ENCODE assay signal across 8 cellular contexts in genomic region chr18:54222922-54223567, GRCh38. TPM values are rescaled to one million over a fixed set of nuclear protein-coding genes. Genes with fewer than 3 reads are reported as not detected.
A peak's percentile ranks its signal among the peaks of the same experiment; 100 is the strongest.
DNase-seq lines count a peak whose midpoint lies in the region; ATAC-seq and TF ChIP-seq lines count a peak whose summit lies in the region.

No MANE protein-coding gene starts in this region.

- no peaks in the 10 kb centered on the region for H3F3A ChIP-seq in neural cell (ENCODE audit: insufficient read depth, low read length, poor library complexity, severe bottlenecking)

- DNase-seq in CD4-positive, alpha-beta memory T cell, result peak; percentile 75 to 84 (median 79)
- DNase-seq in GM19238 (ENCODE audit: insufficient read length, low spot score) (peak; percentile 11), choroid plexus epithelial cell (ENCODE audit: low read depth) (no peak), cerebellum (ENCODE audit: low spot score) (no peak), RKO (ENCODE audit: low spot score) (no peak)

- H3K27ac Mint-ChIP-seq in CD4-positive, alpha-beta memory T cell, result peak overlapping the region; percentile 93 to 98 (median 96)
- H3K27ac Mint-ChIP-seq in T-helper 1 cell treated with Interleukin-12 subunit alpha and Interleukin-12 subunit beta and Interleukin-4 antibody, amounts not matched to agents 30 μg/mL and 1 μg/mL, for 36 hours, result peak overlapping the region; percentile 95

- no peaks in the 10 kb centered on the region for H3K9me3 ChIP-seq in CD4-positive, alpha-beta memory T cell (ENCODE audit: control insufficient read depth in 1 of 2, low read length in 2 of 2)
- H3K9me3 ChIP-seq in neural cell (ENCODE audit: low read length), result no peaks in the 10 kb centered on the region

- TF ChIP-seq CTCF in choroid plexus epithelial cell (conservative IDR thresholded peaks at IDR 0.05; ENCODE audit: low read depth, low read length), result peak; percentile 41
- peak; percentile 49 for TF ChIP-seq CTCF in neural cell (IDR thresholded peaks at IDR 0.05; ENCODE audit: poor library complexity, severe bottlenecking)

- H3K4me1 Mint-ChIP-seq in CD4-positive, alpha-beta memory T cell, result peaks cover 36 to 60% (median 49%) of the 10 kb centered on the region in 4 donors
- peaks cover 39% of the 10 kb centered on the region for H3K4me1 Mint-ChIP-seq in T-helper 1 cell treated with Interleukin-12 subunit alpha and Interleukin-12 subunit beta and Interleukin-4 antibody, amounts not matched to agents 30 μg/mL and 1 μg/mL, for 36 hours (ENCODE audit: low read depth)

- no peak overlapping the region for H2AFZ ChIP-seq in neural cell (ENCODE audit: low read depth, low read length)

- no peak for TF ChIP-seq EP300 in neural cell (conservative IDR thresholded peaks at IDR 0.05; ENCODE audit: poor library complexity, severe bottlenecking)

- H3K27ac ChIP-seq in CD4-positive, alpha-beta memory T cell (ENCODE audit: low read depth, low read length), result peak overlapping the region; percentile 52
- no peak overlapping the region for H3K27ac ChIP-seq in neural cell (ENCODE audit: low read length)

- H3K4me2 ChIP-seq in neural cell (ENCODE audit: low read length), result peak overlapping the region; percentile 98

- H3K79me2 ChIP-seq in neural cell (replicated peaks; ENCODE audit: insufficient read depth, low read length), result peaks cover 47% of the 10 kb centered on the region

- peak overlapping the region; percentile 3 to 51 for H3K4me3 ChIP-seq in CD4-positive, alpha-beta memory T cell (ENCODE audit: low read length in 2 of 2)
- peak overlapping the region; percentile 71 for H3K4me3 ChIP-seq in choroid plexus epithelial cell (ENCODE audit: low read depth, low read length)
- peak overlapping the region; percentile 79 for H3K4me3 ChIP-seq in neural cell (ENCODE audit: low read length)

- peak overlapping the region; percentile 64 for H3K9ac ChIP-seq in neural cell (ENCODE audit: low read length)

- H3K9me3 Mint-ChIP-seq in CD4-positive, alpha-beta memory T cell, result peaks cover 0 to 4% (median 0%) of the 10 kb centered on the region in 8 donors
- no peaks in the 10 kb centered on the region for H3K9me3 Mint-ChIP-seq in T-helper 1 cell treated with Interleukin-12 subunit alpha and Interleukin-12 subunit beta and Interleukin-4 antibody, amounts not matched to agents 30 μg/mL and 1 μg/mL, for 36 hours

- no peaks in the 10 kb centered on the region for H3K27me3 Mint-ChIP-seq in CD4-positive, alpha-beta memory T cell
- H3K27me3 Mint-ChIP-seq in T-helper 1 cell treated with Interleukin-12 subunit alpha and Interleukin-12 subunit beta and Interleukin-4 antibody, amounts not matched to agents 30 μg/mL and 1 μg/mL, for 36 hours (ENCODE audit: low read depth), result no peaks in the 10 kb centered on the region

- H4K20me1 ChIP-seq in neural cell (ENCODE audit: insufficient read depth), result no peaks in the 10 kb centered on the region

- H3K27me3 ChIP-seq in CD4-positive, alpha-beta memory T cell (ENCODE audit: insufficient read depth, low read length), result no peaks in the 10 kb centered on the region
- H3K27me3 ChIP-seq in neural cell (ENCODE audit: insufficient read depth, low read depth, low read length), result no peaks in the 10 kb centered on the region

- POLR2A ChIA-PET in CD4-positive, alpha-beta memory T cell (lab: Charles Lee; ENCODE audit: partially characterized antibody), result interaction anchor here (0.5 to 6.3 kb wide), 13 partner anchors 9 to 170 kb away, joined by 3 to 102 read pairs (median 4); partner anchors contain the start of genes C18orf54, POLI and STARD6

- peaks cover 59% of the 10 kb centered on the region for H3K4me1 ChIP-seq in CD4-positive, alpha-beta memory T cell (ENCODE audit: insufficient read depth, low read length)

- CTCF ChIA-PET in CD4-positive, alpha-beta memory T cell (lab: Charles Lee; ENCODE audit: partially characterized antibody), result interaction anchor here (0.7 to 4.0 kb wide), 21 partner anchors 9 to 170 kb away, joined by 3 to 88 read pairs (median 4); partner anchors contain the start of genes C18orf54, POLI and STARD6

- ATAC-seq in HG03196 (IDR thresholded peaks at IDR 0.05; ENCODE audit: unreplicated experiment), result peak; percentile 45

- no peak for TF ChIP-seq RAD21 in neural cell (conservative IDR thresholded peaks at IDR 0.05)

- intact Hi-C loops in CD4-positive, alpha-beta memory T cell (cut with micrococcal nuclease), result loop anchor here (1.0 to 5.0 kb wide), 3 partner anchors 108 to 449 kb away; no protein-coding TSS in a partner anchor

- H3K9me2 ChIP-seq in neural cell (ENCODE audit: insufficient read depth, low read length), result no peaks in the 10 kb centered on the region

- H3K4me3 Mint-ChIP-seq in CD4-positive, alpha-beta memory T cell, result peak overlapping the region; percentile 92 to 96 (median 92)
- peak overlapping the region; percentile 95 for H3K4me3 Mint-ChIP-seq in T-helper 1 cell treated with Interleukin-12 subunit alpha and Interleukin-12 subunit beta and Interleukin-4 antibody, amounts not matched to agents 30 μg/mL and 1 μg/mL, for 36 hours

- peaks cover 0 to 27% of the 10 kb centered on the region in 2 donors for H3K36me3 Mint-ChIP-seq in CD4-positive, alpha-beta memory T cell
- H3K36me3 Mint-ChIP-seq in T-helper 1 cell treated with Interleukin-12 subunit alpha and Interleukin-12 subunit beta and Interleukin-4 antibody, amounts not matched to agents 30 μg/mL and 1 μg/mL, for 36 hours (ENCODE audit: low read depth), result peaks cover 13% of the 10 kb centered on the region

- no peaks in the 10 kb centered on the region for H3K36me3 ChIP-seq in CD4-positive, alpha-beta memory T cell (ENCODE audit: insufficient read depth, low read length)
- no peaks in the 10 kb centered on the region for H3K36me3 ChIP-seq in neural cell (ENCODE audit: insufficient read depth, low read length)

TF ChIP-seq in neural cell, 6 proteins besides CTCF, POLR2A, EP300 and RAD21:
- TF ChIP-seq REST (IDR thresholded peaks at IDR 0.05; ENCODE audit: borderline replicate concordance), result no peak
- TF ChIP-seq POLR2AphosphoS5 (IDR thresholded peaks at IDR 0.05), result no peak
- no peak for TF ChIP-seq EZH2 (IDR thresholded peaks at IDR 0.05; ENCODE audit: borderline replicate concordance, insufficient read depth, low read length, poor library complexity, severe bottlenecking)
- TF ChIP-seq TAF1 (IDR thresholded peaks at IDR 0.05; ENCODE audit: low read depth), result no peak
- TF ChIP-seq MXI1 (conservative IDR thresholded peaks at IDR 0.05; ENCODE audit: poor library complexity, severe bottlenecking), result no peak
- TF ChIP-seq SMC3 (conservative IDR thresholded peaks at IDR 0.05; ENCODE audit: poor library complexity), result no peak

RNA-seq across cellular contexts. Expression of gene MBD2, which starts 1.4 kb away (rescaled TPM):
- 100 to 1,000 TPM; 107 to 108 TPM for total RNA-seq in CD4-positive, alpha-beta memory T cell
- polyA plus RNA-seq in CD4-positive, alpha-beta memory T cell, result 10 to 100 TPM in 1 of 2 donors, 1 to 10 TPM in 1; 4.2 to 26.7 TPM
- polyA plus RNA-seq in neural cell, result 16.4 and 20.5 TPM in 2 replicates
- 26.5 and 27.3 TPM in 2 replicates for polyA minus RNA-seq in neural cell
- total RNA-seq in cerebellum, result 19.7 TPM

RNA-seq across cellular contexts. Expression of gene POLI, which starts 46.3 kb away (rescaled TPM):
- 10 to 100 TPM; 53.2 to 58.4 TPM for total RNA-seq in CD4-positive, alpha-beta memory T cell
- 1 to 10 TPM; 5.9 to 8.2 TPM for polyA plus RNA-seq in CD4-positive, alpha-beta memory T cell
- 43.4 and 46.7 TPM in 2 replicates for polyA plus RNA-seq in neural cell
- polyA minus RNA-seq in neural cell, result 59.6 and 79.2 TPM in 2 replicates
- 75.4 TPM for total RNA-seq in cerebellum

Comparison
In these comparisons a context has a peak if more than half of its experiments do, and no peak if none do; other contexts are left out.
1. DNase-seq: peak in CD4-positive, alpha-beta memory T cell (5 of 5) and GM19238 (single experiment); none in choroid plexus epithelial cell (single experiment), cerebellum (single experiment) and RKO (single experiment).
2. H3K4me3 ChIP-seq: peak in every context shown above with its lines; median percentile 79 in neural cell; 71 in choroid plexus epithelial cell; 27 in CD4-positive, alpha-beta memory T cell.